ENCODE assay signal across 8 cellular contexts in the genomic region with DNA sequence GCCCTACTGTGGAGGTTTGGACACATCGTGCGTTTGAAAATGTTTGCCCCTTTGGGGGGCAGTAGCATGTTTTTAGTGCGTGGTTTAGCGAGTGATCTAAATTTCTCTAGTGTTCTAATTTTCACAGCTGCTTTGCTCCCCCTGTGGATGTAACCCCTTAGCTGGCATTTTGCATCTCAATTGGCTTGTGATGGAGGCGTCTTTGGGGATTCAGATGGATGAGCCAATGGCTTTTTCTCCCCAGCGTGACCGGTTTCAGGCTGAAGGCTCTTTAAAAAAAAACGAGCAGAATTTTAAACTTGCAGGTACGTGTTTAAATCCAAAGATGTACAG. TPM values are rescaled to one million over a fixed set of nuclear protein-coding genes. Genes with fewer than 3 reads are reported as not detected.
DNase-seq lines count a peak whose midpoint lies in the region; ATAC-seq, FAIRE-seq and TF ChIP-seq lines count a peak whose summit lies in the region.

No MANE protein-coding gene starts in this region.

- WGBS in neuronal stem cell (ENCODE audit: extremely low coverage in 2 of 2, insufficient read length in 2 of 2, insufficient replicate concordance in 1 of 2), 2 donors, result no CpG with 5 or more reads among the region's 9 CpGs

- H3K79me2 ChIP-seq in endothelial cell of umbilical vein (ENCODE audit: control insufficient read depth, insufficient read depth, low read length), result peaks cover 16% of the 10 kb centered on the region

- peak overlapping the region; percentile 100 for H2AFZ ChIP-seq in endothelial cell of umbilical vein (ENCODE audit: low read depth, low read length)
- H2AFZ ChIP-seq in neuronal stem cell (ENCODE audit: low read length), result peak overlapping the region; percentile 94

- CTCF ChIA-PET in endothelial cell of umbilical vein (lab: Charles Lee), result interaction anchor here (1.0 to 3.5 kb wide), 13 partner anchors 11 to 425 kb away, joined by 3 to 21 read pairs (median 4); partner anchors contain the start of genes HFM1 and TGFBR3

- POLR2A ChIA-PET in endothelial cell of umbilical vein (lab: Charles Lee), result no interaction called here

- H3K79me1 ChIP-seq in neuronal stem cell (ENCODE audit: low read depth, low read length), result no peaks in the 10 kb centered on the region

- no peak for TF ChIP-seq CTCF in D721Med (IDR thresholded peaks at IDR 0.05; ENCODE audit: insufficient read depth, missing control alignments)
- no peak for TF ChIP-seq CTCF in endothelial cell of umbilical vein (IDR thresholded peaks at IDR 0.05; ENCODE audit: extremely low read depth in 1 of 2, insufficient read depth in 1 of 2, low read depth in 1 of 2, low read length in 2 of 2)

- no peak overlapping the region for H2BK5ac ChIP-seq in neuronal stem cell (ENCODE audit: low read length)

- peak; percentile 20 for ATAC-seq in GM19452 (IDR thresholded peaks at IDR 0.05; ENCODE audit: unreplicated experiment)
- peak; percentile 22 for ATAC-seq in HG03460 (IDR thresholded peaks at IDR 0.05; ENCODE audit: unreplicated experiment)

- FAIRE-seq in D721Med (lab: Jason Lieb, UNC) (peak; percentile 66), endothelial cell of umbilical vein (lab: Jason Lieb, UNC) (no peak)

- H4K8ac ChIP-seq in neuronal stem cell (ENCODE audit: low read depth, low read length), result no peak overlapping the region

- H2BK12ac ChIP-seq in neuronal stem cell (ENCODE audit: low read length), result no peak overlapping the region

- TF ChIP-seq POLR2A in endothelial cell of umbilical vein (IDR thresholded peaks at IDR 0.05; ENCODE audit: low read depth, low read length), result no peak

- no peak overlapping the region for H3K4ac ChIP-seq in neuronal stem cell (ENCODE audit: low read length)

- peak overlapping the region; percentile 87 for H3K4me3 ChIP-seq in NT2/D1 (ENCODE audit: insufficient read length, low read depth)
- H3K4me3 ChIP-seq in endothelial cell of umbilical vein (replicated peaks in 1 of 3; ENCODE audit: insufficient read depth in 1 of 3, low read depth in 1 of 3, low read length in 3 of 3), result peak overlapping the region; percentile 60 to 89 (median 62)
- peak overlapping the region; percentile 65 to 83 for H3K4me3 ChIP-seq in neuronal stem cell (ENCODE audit: low read length in 2 of 2)

- no peak overlapping the region for H3K14ac ChIP-seq in neuronal stem cell (ENCODE audit: low read length)

- dilution Hi-C loops in endothelial cell of umbilical vein (cut with MboI; ENCODE audit: extremely low pct_ligation_motif_present, low sequenced_read_pairs), result no loop called here

- no TSS peak for BruUV-seq in endothelial cell of umbilical vein (replicated peaks; lab: Mats Ljungman, UMichigan)

- H3K18ac ChIP-seq in neuronal stem cell (ENCODE audit: low read length), result peak overlapping the region; percentile 97

- H3K36me3 ChIP-seq in NT2/D1 (ENCODE audit: insufficient read depth, insufficient read length, low read length) (peaks cover 30% of the 10 kb centered on the region), endothelial cell of umbilical vein (ENCODE audit: control insufficient read depth in 2 of 2, extremely low read depth in 1 of 2, insufficient read depth in 2 of 2, low read length in 2 of 2) (no peaks in the 10 kb centered on the region), neuronal stem cell (replicated peaks in 1 of 2; ENCODE audit: control insufficient read depth in 2 of 2, insufficient read depth in 2 of 2, low read length in 2 of 2) (peaks cover 0 to 35% of the 10 kb centered on the region in 2 donors)

- no peak overlapping the region for H2BK15ac ChIP-seq in neuronal stem cell (ENCODE audit: low read length)

- H2BK120ac ChIP-seq in neuronal stem cell (ENCODE audit: low read depth, low read length), result no peak overlapping the region

- no peak overlapping the region for H2AK5ac ChIP-seq in neuronal stem cell (ENCODE audit: low read depth, low read length)

- peak overlapping the region; percentile 91 for H3K27ac ChIP-seq in endothelial cell of umbilical vein (ENCODE audit: insufficient read depth, low read depth, low read length)
- peak overlapping the region; percentile 99 for H3K27ac ChIP-seq in neuronal stem cell (replicated peaks; ENCODE audit: low read length)

- intact Hi-C loops in endothelial cell of umbilical vein (cut with micrococcal nuclease), result loop anchor here (1.0 to 5.0 kb wide), 6 partner anchors 61 to 796 kb away; partner anchors contain the start of genes GLMN, HFM1 and RPAP2

- no peaks in the 10 kb centered on the region for H3K4me1 ChIP-seq in NT2/D1 (ENCODE audit: insufficient read depth, insufficient read length)
- H3K4me1 ChIP-seq in endothelial cell of umbilical vein (ENCODE audit: control insufficient read depth, extremely low read depth, insufficient read depth, low read length), result peaks cover 16% of the 10 kb centered on the region
- H3K4me1 ChIP-seq in neuronal stem cell (ENCODE audit: control insufficient read depth in 2 of 2, insufficient read depth in 1 of 2, low read depth in 1 of 2, low read length in 2 of 2), result peaks cover 5 to 11% of the 10 kb centered on the region in 2 donors

- peak overlapping the region; percentile 88 for H3K4me2 ChIP-seq in endothelial cell of umbilical vein (ENCODE audit: insufficient read depth, low read length)
- H3K4me2 ChIP-seq in neuronal stem cell (ENCODE audit: insufficient read depth, low read length, poor library complexity, severe bottlenecking), result peak overlapping the region; percentile 65

- no peaks in the 10 kb centered on the region for H3K9me3 ChIP-seq in NT2/D1 (ENCODE audit: insufficient read depth, low read length)
- H3K9me3 ChIP-seq in endothelial cell of umbilical vein (replicated peaks; ENCODE audit: control insufficient read depth, insufficient read depth, low read length), result no peaks in the 10 kb centered on the region
- no peaks in the 10 kb centered on the region for H3K9me3 ChIP-seq in neuronal stem cell (replicated peaks in 1 of 2; ENCODE audit: control insufficient read depth in 2 of 2, insufficient read depth in 1 of 2, low read depth in 1 of 2, low read length in 2 of 2)

- H4K91ac ChIP-seq in neuronal stem cell (ENCODE audit: low read depth, low read length, poor library complexity), result no peak overlapping the region

- H3K27me3 ChIP-seq in NT2/D1 (ENCODE audit: insufficient read depth, insufficient read length), result no peaks in the 10 kb centered on the region
- no peaks in the 10 kb centered on the region for H3K27me3 ChIP-seq in endothelial cell of umbilical vein (ENCODE audit: control insufficient read depth in 2 of 2, insufficient read depth in 2 of 2, low read length in 2 of 2)
- H3K27me3 ChIP-seq in neuronal stem cell (ENCODE audit: control insufficient read depth in 3 of 3, insufficient read depth in 3 of 3, low read depth in 1 of 3, low read length in 3 of 3), result no peaks in the 10 kb centered on the region

- H3K9ac ChIP-seq in NT2/D1 (ENCODE audit: insufficient read length, low read depth) (peak overlapping the region; percentile 95), endothelial cell of umbilical vein (replicated peaks; ENCODE audit: extremely low read depth, insufficient read depth, low read length) (peak overlapping the region; percentile 93), neuronal stem cell (ENCODE audit: low read depth, low read length, poor library complexity) (no peak overlapping the region)

- DNase-seq in D721Med (ENCODE audit: insufficient read length, low spot score) (no peak), NT2/D1 (ENCODE audit: low read depth, low spot score) (peak; percentile 56), endothelial cell of umbilical vein (ENCODE audit: low read depth, low spot score) (no peak), neuronal stem cell (ENCODE audit: low spot score) (no peak), GM19238 (ENCODE audit: insufficient read length, low spot score) (no peak)
- no peak for DNase-seq in activated CD4-positive, alpha-beta T cell treated with anti-CD3 and anti-CD28 coated beads for 48 hours

- H4K20me1 ChIP-seq in endothelial cell of umbilical vein (replicated peaks; ENCODE audit: control insufficient read depth, extremely low read depth, insufficient read depth, low read length), result no peaks in the 10 kb centered on the region

- no peaks in the 10 kb centered on the region for H3K9me1 ChIP-seq in endothelial cell of umbilical vein (replicated peaks; ENCODE audit: control insufficient read depth, extremely low read depth, insufficient read depth, low read length)

- H3K23ac ChIP-seq in neuronal stem cell (ENCODE audit: low read depth, low read length, poor library complexity), result no peak overlapping the region

TF ChIP-seq in endothelial cell of umbilical vein, 7 proteins besides CTCF, POLR2A, EP300 and RAD21:
- TF ChIP-seq FOS (IDR thresholded peaks at IDR 0.05; ENCODE audit: borderline replicate concordance, insufficient read depth, low read length), result no peak
- TF ChIP-seq GATA2 (IDR thresholded peaks at IDR 0.05; ENCODE audit: insufficient read depth, insufficient read length, low read depth, low read length), result no peak
- TF ChIP-seq EZH2 (IDR thresholded peaks at IDR 0.05; ENCODE audit: borderline replicate concordance, low read depth, low read length, severe bottlenecking), result no peak
- no peak for TF ChIP-seq MYC (IDR thresholded peaks at IDR 0.05; ENCODE audit: low read depth, low read length)
- TF ChIP-seq POLR2AphosphoS5 (IDR thresholded peaks at IDR 0.05; ENCODE audit: insufficient read depth, low read depth, low read length), result no peak
- TF ChIP-seq JUN (IDR thresholded peaks at IDR 0.05; ENCODE audit: borderline replicate concordance, insufficient read depth, insufficient read length, low read depth), result no peak
- TF ChIP-seq, protein P1, sequence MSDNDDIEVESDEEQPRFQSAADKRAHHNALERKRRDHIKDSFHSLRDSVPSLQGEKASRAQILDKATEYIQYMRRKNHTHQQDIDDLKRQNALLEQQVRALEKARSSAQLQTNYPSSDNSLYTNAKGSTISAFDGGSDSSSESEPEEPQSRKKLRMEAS (IDR thresholded peaks at IDR 0.05; ENCODE audit: insufficient read depth, insufficient read length), result no peak

RNA-seq across cellular contexts. Expression of gene CDC7, which starts 0.8 kb away (rescaled TPM):
- 11.7 and 13.4 TPM in 2 replicates for total RNA-seq in endothelial cell of umbilical vein
- polyA plus RNA-seq in endothelial cell of umbilical vein, result 2.3 and 3.9 TPM in 2 replicates
- 5.2 and 6.6 TPM in 2 replicates for polyA plus RNA-seq in endothelial cell of umbilical vein (2011; cell fraction: cytosol; rRNA removed)
- 13.5 and 20.5 TPM in 2 replicates for polyA plus RNA-seq in endothelial cell of umbilical vein (2011; cell fraction: nucleus; rRNA removed)
- polyA plus RNA-seq in endothelial cell of umbilical vein (2012), result 4.7 and 7.4 TPM in 2 replicates
- polyA minus RNA-seq in endothelial cell of umbilical vein, result 5.5 and 6.4 TPM in 2 replicates
- polyA minus RNA-seq in endothelial cell of umbilical vein (2011; cell fraction: cytosol; rRNA and poly(A)+ RNA removed), result 20.5 TPM
- polyA minus RNA-seq in endothelial cell of umbilical vein (2011; cell fraction: nucleus; rRNA and poly(A)+ RNA removed), result 5.2 and 7.6 TPM in 2 replicates
- polyA plus RNA-seq in neuronal stem cell (2013, experiment 1 of 2), result 39.2 TPM
- polyA plus RNA-seq in neuronal stem cell (2013, experiment 2 of 2), result 39.1 TPM
